Comparison of ENCODE assay signal across 13 cellular contexts in genomic region chr10:132478341-132479023, GRCh38.
"Had no signal": no experiment of that assay in that cellular context is flagged by ENCODE, and none has a peak within 500 bp of the region (broad histone marks: within the 10 kb centered on the region; RNA-seq: fewer than 3 reads in every experiment).

No MANE protein-coding gene starts in this region.

- H3K27ac ChIP-seq: upper lobe of left lung had no signal

- H3K4me3 Mint-ChIP-seq: activated CD4-positive, alpha-beta memory T cell treated with anti-CD3 and anti-CD28 coated beads, Interleukin-2, amount 10 ng/mL, durations not matched to agents 7 days and 5 days; activated naive CD4-positive, alpha-beta T cell treated with anti-CD3 and anti-CD28 coated beads, Interleukin-2, amount 10 ng/mL, durations not matched to agents 7 days and 5 days; activated T-helper 1 cell treated with anti-CD3 and anti-CD28 coated beads, Interleukin-12 subunit alpha, Interleukin-12 subunit beta, Interleukin-2, Interleukin-4 antibody, amounts not matched to agents 30 ng/mL and 10 ng/mL and 1 ng/mL, durations not matched to agents 14 hours and 24 hours and 36 hours; nephron progenitor cell; stimulated activated naive B cell treated with anti-CD40 and anti-IgM and Interleukin-4, amounts not matched to agents 10 μg/mL and 1 μg/mL and 100 μg/mL, for 72 hours had no signal

- H3K4me3 ChIP-seq: smooth muscle cell, upper lobe of left lung had no signal

- H3K27me3 ChIP-seq: upper lobe of left lung had no signal

- H3K36me3 Mint-ChIP-seq: activated naive CD4-positive, alpha-beta T cell treated with anti-CD3 and anti-CD28 coated beads, Interleukin-2, amount 10 ng/mL, durations not matched to agents 7 days and 5 days; stimulated activated naive B cell treated with anti-CD40 and anti-IgM and Interleukin-4, amounts not matched to agents 10 μg/mL and 1 μg/mL and 100 μg/mL, for 72 hours had no signal

- H3K4me1 Mint-ChIP-seq: activated CD4-positive, alpha-beta memory T cell treated with anti-CD3 and anti-CD28 coated beads, Interleukin-2, amount 10 ng/mL, durations not matched to agents 7 days and 5 days; activated naive CD4-positive, alpha-beta T cell treated with anti-CD3 and anti-CD28 coated beads, Interleukin-2, amount 10 ng/mL, durations not matched to agents 7 days and 5 days; stimulated activated naive B cell treated with anti-CD40 and anti-IgM and Interleukin-4, amounts not matched to agents 10 μg/mL and 1 μg/mL and 100 μg/mL, for 72 hours had no signal

- H3K9me3 ChIP-seq: upper lobe of left lung had no signal

- ATAC-seq: stimulated activated naive B cell treated with anti-CD40 and anti-IgM and Interleukin-4, amounts not matched to agents 10 μg/mL and 1 μg/mL and 100 μg/mL, for 72 hours had no signal

- H3K9me3 Mint-ChIP-seq: activated CD4-positive, alpha-beta memory T cell treated with anti-CD3 and anti-CD28 coated beads, Interleukin-2, amount 10 ng/mL, durations not matched to agents 7 days and 5 days; activated naive CD4-positive, alpha-beta T cell treated with anti-CD3 and anti-CD28 coated beads, Interleukin-2, amount 10 ng/mL, durations not matched to agents 7 days and 5 days; activated T-helper 1 cell treated with anti-CD3 and anti-CD28 coated beads, Interleukin-12 subunit alpha, Interleukin-12 subunit beta, Interleukin-2, Interleukin-4 antibody, amounts not matched to agents 30 ng/mL and 10 ng/mL and 1 ng/mL, durations not matched to agents 14 hours and 24 hours and 36 hours; stimulated activated naive B cell treated with anti-CD40 and anti-IgM and Interleukin-4, amounts not matched to agents 10 μg/mL and 1 μg/mL and 100 μg/mL, for 72 hours had no signal

- DNase-seq: activated CD4-positive, alpha-beta memory T cell treated with anti-CD3 and anti-CD28 coated beads, Interleukin-2, amount 10 ng/mL, durations not matched to agents 7 days and 5 days; activated CD4-positive, alpha-beta T cell treated with anti-CD3 and anti-CD28 coated beads for 1 hour; activated CD8-positive, alpha-beta memory T cell treated with anti-CD3 and anti-CD28 coated beads, Interleukin-2, amount 50 U/mL, for 4 hours; activated naive CD4-positive, alpha-beta T cell treated with anti-CD3 and anti-CD28 coated beads, Interleukin-2, amount 10 ng/mL, durations not matched to agents 7 days and 5 days; central memory CD4-positive, alpha-beta T cell; hypothalamus; stimulated activated naive B cell treated with anti-CD40 and anti-IgM and Interleukin-4, amounts not matched to agents 10 μg/mL and 1 μg/mL and 100 μg/mL, for 72 hours; substantia nigra; T-helper 9 cell had no signal

- H3K27ac Mint-ChIP-seq: activated CD4-positive, alpha-beta memory T cell treated with anti-CD3 and anti-CD28 coated beads, Interleukin-2, amount 10 ng/mL, durations not matched to agents 7 days and 5 days; activated naive CD4-positive, alpha-beta T cell treated with anti-CD3 and anti-CD28 coated beads, Interleukin-2, amount 10 ng/mL, durations not matched to agents 7 days and 5 days; activated T-helper 1 cell treated with anti-CD3 and anti-CD28 coated beads, Interleukin-12 subunit alpha, Interleukin-12 subunit beta, Interleukin-2, Interleukin-4 antibody, amounts not matched to agents 30 ng/mL and 10 ng/mL and 1 ng/mL, durations not matched to agents 14 hours and 24 hours and 36 hours; nephron progenitor cell; stimulated activated naive B cell treated with anti-CD40 and anti-IgM and Interleukin-4, amounts not matched to agents 10 μg/mL and 1 μg/mL and 100 μg/mL, for 72 hours had no signal

- H3K36me3 ChIP-seq: upper lobe of left lung had no signal
